12 cellular contexts compared by ENCODE assay signal in genomic region chr13:41614671-41615519, GRCh38.
A peak's percentile ranks its signal among the peaks of the same experiment; 100 is the strongest.
DNase-seq lines count a peak whose midpoint lies in the region; FAIRE-seq and TF ChIP-seq lines count a peak whose summit lies in the region.
"Had no signal": no experiment of that assay in that cellular context is flagged by ENCODE, and none has a peak within 500 bp of the region (broad histone marks: within the 10 kb centered on the region; RNA-seq: fewer than 3 reads in every experiment).

No MANE protein-coding gene starts in this region.

- no peak overlapping the region for H3K4me3 Mint-ChIP-seq in mesothelial cell of epicardium
- H3K4me3 Mint-ChIP-seq: activated T-cell treated with anti-CD3 and anti-CD28 coated beads, Interleukin-2, amount 50 U/mL, for 4 hours; neural crest cell had no signal

- H3K4me1 ChIP-seq in esophagus muscularis mucosa (peaks cover 15 to 33% (median 16%) of the 10 kb centered on the region in 4 donors), uterus (peaks cover 9 to 17% of the 10 kb centered on the region in 2 donors)

- peaks cover 0 to 22% (median 15%) of the 10 kb centered on the region in 4 donors for H3K36me3 ChIP-seq in esophagus muscularis mucosa
- H3K36me3 ChIP-seq in uterus: no peaks in the 10 kb centered on the region

- WGBS in esophagus muscularis mucosa: 91% methylated on average over 4 of the region's 7 CpGs

- H3K4me1 Mint-ChIP-seq in mesothelial cell of epicardium: peaks cover 43% of the 10 kb centered on the region

- DNase-seq in SK-N-DZ (ENCODE audit: low spot score) (peak; percentile 10), esophagus muscularis mucosa (ENCODE audit: extremely low spot score) (no peak), mesothelial cell of epicardium (ENCODE audit: low spot score in 2 of 2, unreplicated experiment in 2 of 2) (peak in 1 of 2 experiments; percentile 53), uterus (peak; percentile 41 to 57), SIG-M5 (lab: John Stamatoyannopoulos, UW) (no peak), GM19238 (ENCODE audit: insufficient read length, low spot score) (no peak), urothelium cell line (ENCODE audit: low spot score) (no peak)
- DNase-seq: activated T-cell treated with anti-CD3 and anti-CD28 coated beads, Interleukin-2, amount 50 U/mL, for 4 hours; NCI-H1092; stomach had no signal

- intact Hi-C loops in esophagus muscularis mucosa (cut with DNase I) (no loop called here), uterus (cut with DNase I; ENCODE audit: low total_unique reads) (no loop called here)

- H3K27me3 ChIP-seq in esophagus muscularis mucosa: no peaks in the 10 kb centered on the region
- H3K27me3 ChIP-seq in uterus: no peaks in the 10 kb centered on the region
- H3K27me3 ChIP-seq: body of pancreas, stomach had no signal

- peak overlapping the region in 3 of 4 donors; percentile 25 to 48 (median 31) for H3K27ac ChIP-seq in esophagus muscularis mucosa (replicated peaks in 1 of 4)
- H3K27ac ChIP-seq in uterus: peak overlapping the region; percentile 78 to 80

- H3K27me3 Mint-ChIP-seq in mesothelial cell of epicardium (ENCODE audit: low read depth): no peaks in the 10 kb centered on the region

- H3K9me3 ChIP-seq in esophagus muscularis mucosa (no peaks in the 10 kb centered on the region), uterus (no peaks in the 10 kb centered on the region)
- H3K9me3 ChIP-seq: body of pancreas, stomach had no signal

- peaks cover 13% of the 10 kb centered on the region for H3K36me3 Mint-ChIP-seq in mesothelial cell of epicardium

- H3K4me3 ChIP-seq in esophagus muscularis mucosa: no peak overlapping the region
- no peak overlapping the region for H3K4me3 ChIP-seq in uterus
- H3K4me3 ChIP-seq: body of pancreas, stomach had no signal

- H3K9me3 Mint-ChIP-seq in mesothelial cell of epicardium: peaks cover 6% of the 10 kb centered on the region
- H3K9me3 Mint-ChIP-seq: activated T-cell treated with anti-CD3 and anti-CD28 coated beads, Interleukin-2, amount 50 U/mL, for 4 hours; neural crest cell had no signal

- TF ChIP-seq EP300 in esophagus muscularis mucosa (IDR thresholded peaks at IDR 0.05): no peak

- no peak for FAIRE-seq in urothelium cell line (lab: Jason Lieb, UNC)

- no peak for TF ChIP-seq POLR2A in esophagus muscularis mucosa (IDR thresholded peaks at IDR 0.05; ENCODE audit: low read depth)
- TF ChIP-seq POLR2A in uterus (IDR thresholded peaks at IDR 0.05): no peak

- TF ChIP-seq CTCF in esophagus muscularis mucosa (IDR thresholded peaks at IDR 0.05) (no peak), mesothelial cell of epicardium (IDR thresholded peaks at IDR 0.05; ENCODE audit: unreplicated experiment) (no peak), uterus (IDR thresholded peaks at IDR 0.05) (no peak)

- H3K27ac Mint-ChIP-seq in mesothelial cell of epicardium: peak overlapping the region; percentile 93

Comparison
In these comparisons a context has a peak if more than half of its experiments do, and no peak if none do; other contexts are left out.
1. DNase-seq: peak in SK-N-DZ (single experiment) and uterus (2 of 2); none in esophagus muscularis mucosa (single experiment), SIG-M5 (single experiment), GM19238 (single experiment) and urothelium cell line (single experiment).